In the genomic region with DNA sequence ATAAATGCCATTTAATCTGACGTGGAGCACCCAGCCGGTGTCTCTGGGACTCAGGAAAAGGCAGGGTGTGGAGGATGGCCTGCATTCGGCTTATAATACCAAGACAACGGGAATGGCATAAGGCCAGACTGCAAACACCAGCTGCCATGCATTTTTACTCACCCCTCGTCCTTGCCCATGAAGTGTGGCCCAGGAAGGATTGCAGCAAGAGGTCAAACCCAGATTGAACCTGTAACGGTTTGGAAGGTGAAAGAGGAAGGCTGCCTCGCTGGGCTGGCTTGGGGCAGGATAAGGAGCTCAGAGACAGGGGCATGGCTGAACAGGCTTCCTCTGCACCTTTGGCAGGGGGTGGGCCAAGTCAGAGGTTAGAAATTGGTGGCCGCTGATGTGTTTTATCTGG, we compare ENCODE assay signal across 18 cellular contexts.
"Had no signal": no experiment of that assay in that cellular context is flagged by ENCODE, and none has a peak within 500 bp of the region (broad histone marks: within the 10 kb centered on the region; RNA-seq: fewer than 3 reads in every experiment).

No MANE protein-coding gene starts in this region.

- H3K36me3 Mint-ChIP-seq: activated naive CD4-positive, alpha-beta T cell treated with anti-CD3 and anti-CD28 coated beads, Interleukin-2, amount 50 U/mL, for 72 hours; immature natural killer cell; type B pancreatic cell had no signal

- DNase-seq: activated CD4-positive, alpha-beta T cell treated with anti-CD3 and anti-CD28 coated beads, Interleukin-2, amount 10 ng/mL, durations not matched to agents 7 days and 5 days; activated CD8-positive, alpha-beta memory T cell treated with anti-CD3 and anti-CD28 coated beads, Interleukin-2, amount 50 U/mL, for 4 hours; activated gamma-delta T cell; activated T-cell treated with anti-CD3 and anti-CD28 coated beads, Interleukin-2, amount 50 U/mL, for 4 hours; effector memory CD8-positive, alpha-beta T cell; esophagus squamous epithelium; immature natural killer cell; kidney glomerular epithelial cell; left ventricle myocardium inferior; psoas muscle; right cardiac atrium; T-helper 9 cell had no signal

- H3K9me3 Mint-ChIP-seq: activated CD4-positive, alpha-beta T cell treated with anti-CD3 and anti-CD28 coated beads, Interleukin-2, amount 10 ng/mL, durations not matched to agents 7 days and 5 days; activated naive CD4-positive, alpha-beta T cell treated with anti-CD3 and anti-CD28 coated beads, Interleukin-2, amount 50 U/mL, for 72 hours; activated T-cell treated with anti-CD3 and anti-CD28 coated beads, Interleukin-2, amount 50 U/mL, for 4 hours; dendritic cell treated with granulocyte-macrophage colony-stimulating factor and Interleukin-4, amounts not matched to agents 40 ng/mL and 50 ng/mL, for 4 days; effector memory CD8-positive, alpha-beta T cell; immature natural killer cell; stimulated activated naive CD8-positive, alpha-beta T cell treated with anti-CD3 and anti-CD28 coated beads, Interleukin-15, Interleukin-2, amounts not matched to agents 100 ng/mL and 50 ng/mL, for 24 hours; type B pancreatic cell had no signal

- ATAC-seq: activated naive CD4-positive, alpha-beta T cell treated with anti-CD3 and anti-CD28 coated beads, Interleukin-2, amount 50 U/mL, for 72 hours; activated T-cell treated with anti-CD3 and anti-CD28 coated beads, Interleukin-2, amount 50 U/mL, for 4 hours; effector memory CD8-positive, alpha-beta T cell; psoas muscle; right cardiac atrium had no signal

- H3K36me3 ChIP-seq: cardiac muscle cell, esophagus squamous epithelium, left ventricle myocardium inferior had no signal

- H3K4me1 ChIP-seq: esophagus squamous epithelium, psoas muscle had no signal

- H3K4me3 ChIP-seq: cardiac muscle cell, esophagus squamous epithelium, psoas muscle, skin epidermis had no signal

- H3K27me3 ChIP-seq: cardiac muscle cell had no signal

- H3K9me3 ChIP-seq: esophagus squamous epithelium, left ventricle myocardium inferior, psoas muscle had no signal

- H3K27ac ChIP-seq: cardiac muscle cell, esophagus squamous epithelium, left ventricle myocardium inferior, psoas muscle, skin epidermis had no signal

- H3K4me1 Mint-ChIP-seq: activated CD4-positive, alpha-beta T cell treated with anti-CD3 and anti-CD28 coated beads, Interleukin-2, amount 10 ng/mL, durations not matched to agents 7 days and 5 days; immature natural killer cell had no signal

- H3K27ac Mint-ChIP-seq: activated CD4-positive, alpha-beta T cell treated with anti-CD3 and anti-CD28 coated beads, Interleukin-2, amount 10 ng/mL, durations not matched to agents 7 days and 5 days; activated naive CD4-positive, alpha-beta T cell treated with anti-CD3 and anti-CD28 coated beads, Interleukin-2, amount 50 U/mL, for 72 hours; dendritic cell treated with granulocyte-macrophage colony-stimulating factor and Interleukin-4, amounts not matched to agents 40 ng/mL and 50 ng/mL, for 4 days; effector memory CD8-positive, alpha-beta T cell; immature natural killer cell; stimulated activated naive CD8-positive, alpha-beta T cell treated with anti-CD3 and anti-CD28 coated beads, Interleukin-15, Interleukin-2, amounts not matched to agents 100 ng/mL and 50 ng/mL, for 24 hours; type B pancreatic cell had no signal

- H3K4me3 Mint-ChIP-seq: activated CD4-positive, alpha-beta T cell treated with anti-CD3 and anti-CD28 coated beads, Interleukin-2, amount 10 ng/mL, durations not matched to agents 7 days and 5 days; activated T-cell treated with anti-CD3 and anti-CD28 coated beads, Interleukin-2, amount 50 U/mL, for 4 hours; dendritic cell treated with granulocyte-macrophage colony-stimulating factor and Interleukin-4, amounts not matched to agents 40 ng/mL and 50 ng/mL, for 4 days; effector memory CD8-positive, alpha-beta T cell; immature natural killer cell; stimulated activated naive CD8-positive, alpha-beta T cell treated with anti-CD3 and anti-CD28 coated beads, Interleukin-15, Interleukin-2, amounts not matched to agents 100 ng/mL and 50 ng/mL, for 24 hours; type B pancreatic cell had no signal
